ENCODE assay signal across 16 cellular contexts in the genomic region with DNA sequence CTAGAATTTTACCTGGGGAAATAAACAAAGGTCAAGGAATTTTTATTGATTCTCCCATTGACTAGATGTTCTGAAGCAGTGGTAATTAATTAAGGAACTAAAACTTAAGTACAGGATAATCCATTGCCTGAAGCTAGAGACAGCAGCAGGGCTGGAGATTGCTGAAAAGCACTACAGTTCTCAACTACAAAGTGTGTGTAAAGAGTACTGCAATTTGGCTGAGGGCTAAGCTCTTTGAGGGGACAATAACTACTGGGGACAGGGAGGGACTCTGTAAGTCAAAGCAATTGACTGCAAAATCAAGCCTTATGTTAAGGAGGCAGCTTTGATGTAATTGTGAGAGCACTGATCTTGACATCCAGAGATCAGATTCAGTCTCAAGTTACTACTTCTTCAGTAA.
DNase-seq lines count a peak whose midpoint lies in the region; ATAC-seq, FAIRE-seq and TF ChIP-seq lines count a peak whose summit lies in the region.
"Had no signal": no experiment of that assay in that cellular context is flagged by ENCODE, and none has a peak within 500 bp of the region (broad histone marks: within the 10 kb centered on the region; RNA-seq: fewer than 3 reads in every experiment).

No MANE protein-coding gene starts in this region.

- no peak overlapping the region for H2BK12ac ChIP-seq in H1 (ENCODE audit: low read depth, low read length)

- TF ChIP-seq EP300 in H1 (IDR thresholded peaks at IDR 0.05; ENCODE audit: borderline replicate concordance in 1 of 2, low read depth in 2 of 2, low read length in 2 of 2), result no peak

- H3K27me3 ChIP-seq in H1 (replicated peaks in 1 of 4; ENCODE audit: control insufficient read depth in 3 of 4, extremely low read depth in 1 of 4, insufficient read depth in 3 of 4, low read length in 3 of 4), result no peaks in the 10 kb centered on the region
- no peaks in the 10 kb centered on the region for H3K27me3 ChIP-seq in neural progenitor cell

- H4K5ac ChIP-seq in H1 (ENCODE audit: insufficient read length, low read depth, low read length), result no peak overlapping the region

- H3K79me2 ChIP-seq in H1 (ENCODE audit: control insufficient read depth in 1 of 2, insufficient read depth in 2 of 2, low read length in 2 of 2) (no peaks in the 10 kb centered on the region), neural progenitor cell (ENCODE audit: low read depth) (no peaks in the 10 kb centered on the region)

- 0 out of 2 replicates have a peak overlapping the region, but pooled peaks have one; percentile 81 for H2AFZ ChIP-seq in H1 (ENCODE audit: low read length)
- H2AFZ ChIP-seq in neural progenitor cell (replicated peaks), result no peak overlapping the region

- no peak overlapping the region for H2AK5ac ChIP-seq in H1 (ENCODE audit: low read depth, low read length)

- no peak overlapping the region for H3K56ac ChIP-seq in H1 (replicated peaks; ENCODE audit: insufficient read length, low read depth, low read length)

- CTCF ChIA-PET in H1 (lab: Charles Lee; ENCODE audit: partially characterized antibody), result interaction anchor here (0.6 to 1.5 kb wide), 4 partner anchors 40 to 1598 kb away, joined by 3 to 5 read pairs (median 4); no protein-coding TSS in a partner anchor

- no peak overlapping the region for H3K4ac ChIP-seq in H1 (replicated peaks; ENCODE audit: insufficient read length, low read depth, low read length)

- POLR2A ChIA-PET in H1 (lab: Charles Lee; ENCODE audit: partially characterized antibody), result no interaction called here

- no peak overlapping the region for H2BK15ac ChIP-seq in H1 (ENCODE audit: low read length)

- peaks cover 10% of the 10 kb centered on the region for H3F3A ChIP-seq in neural progenitor cell (ENCODE audit: low read depth)

- H3K27ac ChIP-seq in H1 (ENCODE audit: low read depth, low read length), result no peak overlapping the region
- no peak overlapping the region for H3K27ac ChIP-seq in neural progenitor cell
- H3K27ac ChIP-seq: C4-2B had no signal

- H3K36me3 ChIP-seq in H1 (ENCODE audit: control insufficient read depth in 2 of 4, insufficient read depth in 4 of 4, low read length in 3 of 4) (no peaks in the 10 kb centered on the region), neural progenitor cell (no peaks in the 10 kb centered on the region)

- H3K23ac ChIP-seq in H1 (ENCODE audit: insufficient read length), result no peak overlapping the region

- H3K36me3 Mint-ChIP-seq in neural progenitor cell, result no peaks in the 10 kb centered on the region
- H3K36me3 Mint-ChIP-seq: CD4-positive, alpha-beta memory T cell had no signal

- ATAC-seq in SK-N-SH treated with all-trans-retinoic acid at 6 μM for 48 hours (no peak), GM18519 (IDR thresholded peaks at IDR 0.05; ENCODE audit: low FRiP score, unreplicated experiment) (no peak)
- ATAC-seq: HCT116 had no signal

- H2BK20ac ChIP-seq in H1 (ENCODE audit: low read length), result no peak overlapping the region; the same call in 1 of the 2 replicates

- H3K18ac ChIP-seq in H1 (ENCODE audit: extremely low read depth, low read length), result no peak overlapping the region

- H3K4me1 ChIP-seq in H1 (replicated peaks in 1 of 4; ENCODE audit: control insufficient read depth in 3 of 4, insufficient read depth in 4 of 4, low read length in 3 of 4), result peaks cover 0 to 6% (median 1%) of the 10 kb centered on the region in 4 experiments; a peak in 3 of 7 replicates
- peaks cover 14% of the 10 kb centered on the region for H3K4me1 ChIP-seq in neural progenitor cell

- no peak overlapping the region for H2BK120ac ChIP-seq in H1 (replicated peaks; ENCODE audit: low read depth, low read length)

- H3K9me3 ChIP-seq in H1 (ENCODE audit: insufficient read depth in 2 of 2, low read depth in 1 of 2, low read length in 1 of 2), result no peaks in the 10 kb centered on the region; a peak in 1 of 4 replicates
- no peaks in the 10 kb centered on the region for H3K9me3 ChIP-seq in neural progenitor cell (ENCODE audit: low read depth)

- no peak for TF ChIP-seq RAD21 in H1 (IDR thresholded peaks at IDR 0.05 in 1 of 2, conservative IDR thresholded peaks at IDR 0.05 in 1 of 2; ENCODE audit: low read depth in 2 of 2, low read length in 2 of 2)

- H3K9me3 Mint-ChIP-seq in neural progenitor cell, result no peaks in the 10 kb centered on the region

- H3K9ac ChIP-seq in H1 (replicated peaks in 1 of 4; ENCODE audit: extremely low read depth in 1 of 4, low read depth in 3 of 4, low read length in 3 of 4) (no peak overlapping the region), neural progenitor cell (no peak overlapping the region)

- no peaks in the 10 kb centered on the region for H3K23me2 ChIP-seq in H1 (ENCODE audit: low read depth, low read length)

- no peak overlapping the region for H3K4me2 ChIP-seq in H1 (ENCODE audit: insufficient read depth in 1 of 2, low read depth in 2 of 2, low read length in 2 of 2)
- no peak overlapping the region for H3K4me2 ChIP-seq in neural progenitor cell

- peak; percentile 48 for DNase-seq in ELF-1 (ENCODE audit: low read depth, low spot score)
- DNase-seq in NCI-H82 (lab: John Stamatoyannopoulos, UW), result peak; percentile 68
- no peak for DNase-seq in H1 (ENCODE audit: low read depth in 1 of 2, low spot score in 2 of 2)
- peak; percentile 60 for DNase-seq in neural progenitor cell (ENCODE audit: low spot score)
- no peak for DNase-seq in epidermal melanocyte (ENCODE audit: insufficient read length, low spot score)
- DNase-seq: CD4-positive, alpha-beta memory T cell; DMS153; DND-41; GF-D8; IMR-90 had no signal

- no peak overlapping the region for H3K27ac Mint-ChIP-seq in neural progenitor cell
- H3K27ac Mint-ChIP-seq: B cell; CD4-positive, alpha-beta memory T cell had no signal

- no peak overlapping the region for H3K4me3 Mint-ChIP-seq in neural progenitor cell
- H3K4me3 Mint-ChIP-seq: B cell; CD4-positive, alpha-beta memory T cell had no signal

- H3K27me3 Mint-ChIP-seq in neural progenitor cell (ENCODE audit: insufficient read depth, low read depth), result no peaks in the 10 kb centered on the region
- H3K27me3 Mint-ChIP-seq: B cell; CD4-positive, alpha-beta memory T cell had no signal

- no peak for FAIRE-seq in H1 (lab: Jason Lieb, UNC)
- FAIRE-seq: A204.1 had no signal

- no peak overlapping the region for H3K14ac ChIP-seq in H1 (ENCODE audit: insufficient read length)

- H4K20me1 ChIP-seq in H1 (replicated peaks in 1 of 2; ENCODE audit: control insufficient read depth in 1 of 2, insufficient read depth in 2 of 2, low read length in 2 of 2) (no peaks in the 10 kb centered on the region), neural progenitor cell (ENCODE audit: low read depth) (no peaks in the 10 kb centered on the region)

- H4K91ac ChIP-seq in H1 (replicated peaks; ENCODE audit: insufficient read length, low read length), result peak overlapping the region; percentile 25

- no peak overlapping the region for H4K8ac ChIP-seq in H1 (ENCODE audit: extremely low read depth, insufficient read depth, low read length)

- no peak for TF ChIP-seq CTCF in H1 (IDR thresholded peaks at IDR 0.05; ENCODE audit: control extremely low read depth in 1 of 3, insufficient read depth in 1 of 3, low read depth in 1 of 3, low read length in 3 of 3)
- no peak for TF ChIP-seq CTCF in neural progenitor cell (IDR thresholded peaks at IDR 0.05)

- no peak overlapping the region for H3K4me3 ChIP-seq in H1 (ENCODE audit: extremely low read depth in 1 of 4, insufficient read depth in 2 of 4, low read depth in 3 of 4, low read length in 4 of 4)
- no peak overlapping the region for H3K4me3 ChIP-seq in neural progenitor cell

- H2BK5ac ChIP-seq in H1 (ENCODE audit: low read depth, low read length), result no peak overlapping the region

- peaks cover 6% of the 10 kb centered on the region for H3K4me1 Mint-ChIP-seq in neural progenitor cell
- H3K4me1 Mint-ChIP-seq: B cell; CD4-positive, alpha-beta memory T cell had no signal

- no peak for TF ChIP-seq POLR2A in H1 (IDR thresholded peaks at IDR 0.05; ENCODE audit: control extremely low read depth in 1 of 2, low read depth in 2 of 2, low read length in 2 of 2)

- H3K79me1 ChIP-seq in H1 (ENCODE audit: low read depth, low read length), result no peaks in the 10 kb centered on the region

TF ChIP-seq in H1, 55 proteins besides CTCF, POLR2A, EP300 and RAD21:
- TF ChIP-seq SP1 (IDR thresholded peaks at IDR 0.05; ENCODE audit: low read depth, low read length), result no peak
- TF ChIP-seq CHD1 (IDR thresholded peaks at IDR 0.05; ENCODE audit: low read depth, low read length), result no peak
- no peak for TF ChIP-seq ZNF274 (IDR thresholded peaks at IDR 0.05; ENCODE audit: borderline replicate concordance, extremely low read depth, low read length)
- TF ChIP-seq PHF8 (conservative IDR thresholded peaks at IDR 0.05; ENCODE audit: low read depth, low read length), result no peak
- no peak for TF ChIP-seq TCF12 (IDR thresholded peaks at IDR 0.05; ENCODE audit: low read depth, low read length)
- no peak for TF ChIP-seq HDAC2 (IDR thresholded peaks at IDR 0.05; ENCODE audit: borderline replicate concordance in 1 of 2, low read depth in 2 of 2, low read length in 2 of 2)
- TF ChIP-seq HDAC6 (IDR thresholded peaks at IDR 0.05; ENCODE audit: low read depth, low read length), result no peak
- TF ChIP-seq FOSL1 (IDR thresholded peaks at IDR 0.05; ENCODE audit: insufficient read depth, low read depth, low read length), result no peak
TF ChIP-seq in H1: peak in this region for 0.

TF ChIP-seq in SK-N-SH treated with all-trans-retinoic acid at 6 μM for 48 hours, 23 proteins besides CTCF, POLR2A, EP300 and RAD21 (continues in another document):
- no peak for TF ChIP-seq PATZ1 (CRISPR knock-in tag; IDR thresholded peaks at IDR 0.05; ENCODE audit: borderline replicate concordance)
- no peak for TF ChIP-seq ISL1 (CRISPR knock-in tag; IDR thresholded peaks at IDR 0.05)
- no peak for TF ChIP-seq ARNTL (CRISPR knock-in tag; IDR thresholded peaks at IDR 0.05; ENCODE audit: borderline replicate concordance, low read depth)
- no peak for TF ChIP-seq ZNF565 (CRISPR knock-in tag; conservative IDR thresholded peaks at IDR 0.05; ENCODE audit: low read depth)
- no peak for TF ChIP-seq BACH2 (CRISPR knock-in tag; IDR thresholded peaks at IDR 0.05; ENCODE audit: borderline replicate concordance)
- no peak for TF ChIP-seq ZFP30 (CRISPR knock-in tag; IDR thresholded peaks at IDR 0.05)
- no peak for TF ChIP-seq ZFP3 (CRISPR knock-in tag; IDR thresholded peaks at IDR 0.05)
- TF ChIP-seq OSR1 (CRISPR knock-in tag; IDR thresholded peaks at IDR 0.05), result no peak

Comparison
In these comparisons a context has a peak if more than half of its experiments do, and no peak if none do; other contexts are left out.
1. DNase-seq: peak in ELF-1 (single experiment), NCI-H82 (single experiment) and neural progenitor cell (single experiment); none in H1 (0 of 2) and epidermal melanocyte (single experiment).